9 cellular contexts compared by ENCODE assay signal in the genomic region with DNA sequence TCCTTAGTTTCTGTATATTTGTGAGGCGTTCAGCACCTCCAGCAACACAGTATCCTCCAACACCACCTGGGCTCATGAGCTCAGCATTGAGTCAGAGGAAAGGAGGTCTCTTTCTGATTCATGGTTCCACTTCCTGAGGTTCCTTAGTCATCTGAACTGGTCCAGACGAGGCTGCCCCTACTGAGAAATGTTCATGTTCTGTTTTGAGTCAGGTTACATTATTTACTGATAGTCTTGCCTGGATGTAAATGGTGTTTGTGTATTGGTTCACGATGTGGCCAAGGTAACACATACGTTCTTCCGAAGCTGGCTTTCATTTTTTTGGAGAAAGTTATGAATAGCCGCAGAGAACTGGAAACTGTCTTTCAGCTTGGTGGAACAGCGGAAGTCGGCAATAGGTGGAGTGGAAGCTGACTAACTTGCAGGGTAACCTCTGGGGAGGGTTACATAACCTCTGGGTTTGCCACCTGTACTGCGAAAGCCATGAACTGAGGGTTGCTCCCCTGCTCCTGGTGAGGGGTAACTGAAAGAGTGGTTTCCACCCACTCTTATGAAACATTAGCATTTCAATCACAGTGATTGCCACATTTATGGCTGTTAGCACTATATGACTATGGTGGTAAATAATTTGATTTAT. TPM values are rescaled to one million over a fixed set of nuclear protein-coding genes. Genes with fewer than 3 reads are reported as not detected.
DNase-seq lines count a peak whose midpoint lies in the region; ATAC-seq, FAIRE-seq and TF ChIP-seq lines count a peak whose summit lies in the region.
"Had no signal": no experiment of that assay in that cellular context is flagged by ENCODE, and none has a peak within 500 bp of the region (broad histone marks: within the 10 kb centered on the region; RNA-seq: fewer than 3 reads in every experiment).

No MANE protein-coding gene starts in this region.

- DNase-seq in GM19239 (ENCODE audit: insufficient read length, low spot score) (peak; percentile 18), T-cell (peak in 32 of 34 experiments; percentile 4 to 55 (median 22)), astrocyte of the hippocampus (ENCODE audit: low read depth, low spot score) (peak; percentile 55), NCI-H1092 (lab: John Stamatoyannopoulos, UW) (no peak), chondrocyte (ENCODE audit: low spot score) (no peak), COLO668 (lab: John Stamatoyannopoulos, UW; ENCODE audit: unreplicated experiment) (no peak)
- DNase-seq in stimulated activated CD4-positive, alpha-beta T cell treated with anti-CD3 and anti-CD28 coated beads, Interleukin-2, amount 100 ng/mL, for 24 hours: peak; percentile 60 to 76

- H3K27ac Mint-ChIP-seq in T-cell (peak overlapping the region; percentile 77 to 90), chondrocyte (ENCODE audit: unreplicated experiment) (no peak overlapping the region)
- H3K27ac Mint-ChIP-seq: dendritic cell treated with granulocyte-macrophage colony-stimulating factor and Interleukin-4, amounts not matched to agents 40 ng/mL and 50 ng/mL, for 4 days had no signal

- H3K27me3 Mint-ChIP-seq in T-cell (peaks cover 0 to 8% of the 10 kb centered on the region in 2 donors), chondrocyte (ENCODE audit: low read depth) (no peaks in the 10 kb centered on the region)

- peak; percentile 68 for ATAC-seq in HG03103 (IDR thresholded peaks at IDR 0.05; ENCODE audit: low read depth, unreplicated experiment)
- ATAC-seq in T-cell (replicated peaks in 1 of 4): peak; percentile 83 to 91 (median 88)

- H3K4me3 Mint-ChIP-seq in T-cell (peak overlapping the region; percentile 48 to 76 (median 62)), chondrocyte (ENCODE audit: unreplicated experiment) (no peak overlapping the region)
- H3K4me3 Mint-ChIP-seq: dendritic cell treated with granulocyte-macrophage colony-stimulating factor and Interleukin-4, amounts not matched to agents 40 ng/mL and 50 ng/mL, for 4 days had no signal

- TF ChIP-seq CTCF in chondrocyte (IDR thresholded peaks at IDR 0.05): no peak

- peak; percentile 79 for FAIRE-seq in GM19239 (lab: Jason Lieb, UNC)

- H3K4me1 Mint-ChIP-seq in T-cell (peaks cover 11 to 41% (median 27%) of the 10 kb centered on the region in 3 donors), chondrocyte (ENCODE audit: low read depth) (peaks cover 5% of the 10 kb centered on the region)

- H3K9me3 Mint-ChIP-seq in T-cell (no peaks in the 10 kb centered on the region), chondrocyte (ENCODE audit: low read depth) (no peaks in the 10 kb centered on the region)
- H3K9me3 Mint-ChIP-seq: dendritic cell treated with granulocyte-macrophage colony-stimulating factor and Interleukin-4, amounts not matched to agents 40 ng/mL and 50 ng/mL, for 4 days had no signal

- POLR2A ChIA-PET in T-cell (lab: Charles Lee): interaction anchor here (0.6 to 1.5 kb wide), 4 partner anchors 22 to 1396 kb away, joined by 3 to 6 read pairs (median 3); a partner anchor contains a TSS

- H3K36me3 Mint-ChIP-seq in T-cell (no peaks in the 10 kb centered on the region), chondrocyte (ENCODE audit: low read depth) (no peaks in the 10 kb centered on the region)

- CTCF ChIA-PET in T-cell (lab: Charles Lee): interaction anchor here (0.6 to 4.0 kb wide), 20 partner anchors 8 to 163 kb away, joined by 3 to 52 read pairs (median 3); a partner anchor contains a TSS

RNA-seq across cellular contexts. Expression of a gene that starts 42.2 kb away (rescaled TPM):
- not detected for total RNA-seq in T-cell
- total RNA-seq in chondrocyte: not detected in 3 replicates

RNA-seq across cellular contexts. Expression of a gene that starts 42.2 kb away (rescaled TPM):
- total RNA-seq in T-cell (10 to 100 TPM; 16.5 to 28.0 (median 21.0) TPM), chondrocyte (27.7 to 31.9 TPM (median 28.8 TPM) in 3 replicates)

Comparison
In these comparisons a context has a peak if more than half of its experiments do, and no peak if none do; other contexts are left out.
1. DNase-seq: peak in GM19239 (single experiment), T-cell (32 of 34), astrocyte of the hippocampus (single experiment) and stimulated activated CD4-positive, alpha-beta T cell treated with anti-CD3 and anti-CD28 coated beads, Interleukin-2, amount 100 ng/mL, for 24 hours (2 of 2); none in NCI-H1092 (single experiment), chondrocyte (single experiment) and COLO668 (single experiment).